Comparison of ENCODE assay signal across 11 cellular contexts in genomic region chr1:72224506-72224905, GRCh38.
"Had no signal": no experiment of that assay in that cellular context is flagged by ENCODE, and none has a peak within 500 bp of the region (broad histone marks: within the 10 kb centered on the region; RNA-seq: fewer than 3 reads in every experiment).

No MANE protein-coding gene starts in this region.

- H3K4me2 ChIP-seq: GM23338 had no signal

- H3K4me3 ChIP-seq: GM23248, GM23338, HAP-1 had no signal

- H2AFZ ChIP-seq: GM23248, GM23338 had no signal

- FAIRE-seq: H1, H54 had no signal

- H3K36me3 ChIP-seq: HAP-1 had no signal

- H3K4me1 ChIP-seq: HAP-1 had no signal

- DNase-seq: GM23248, GOT3, H7, H9, HCEC 1CT, HFFc6 had no signal

- ATAC-seq: GM23338, HCT116 had no signal

- H3K9ac ChIP-seq: GM23248 had no signal

- H3K27ac ChIP-seq: GM23248 had no signal

- H3K9me3 ChIP-seq: HAP-1 had no signal
